ENCODE assay signal across 20 cellular contexts in the genomic region with DNA sequence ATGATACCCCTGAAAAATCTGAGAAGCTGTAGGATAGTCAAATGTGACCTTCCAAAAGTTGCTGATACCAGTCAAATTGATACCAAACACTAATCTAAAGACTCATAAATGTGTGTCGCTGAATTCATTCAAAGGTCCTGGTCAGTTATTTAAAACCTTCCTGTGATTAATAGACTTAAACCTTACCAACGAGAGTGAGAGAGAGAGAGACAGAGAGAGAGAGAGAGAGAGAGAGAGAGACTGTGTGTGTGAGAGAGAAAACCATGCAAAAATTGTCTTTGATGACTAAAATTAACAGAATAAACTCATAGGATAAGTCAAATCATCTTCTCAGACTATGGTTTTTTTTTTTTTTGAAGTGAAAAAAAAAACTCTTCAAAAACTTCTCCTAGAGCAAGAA.
"Had no signal": no experiment of that assay in that cellular context is flagged by ENCODE, and none has a peak within 500 bp of the region (broad histone marks: within the 10 kb centered on the region; RNA-seq: fewer than 3 reads in every experiment).

No MANE protein-coding gene starts in this region.

- DNase-seq: activated CD4-positive, alpha-beta memory T cell treated with anti-CD3 and anti-CD28 coated beads, Interleukin-2, amount 10 ng/mL, durations not matched to agents 7 days and 5 days; activated CD4-positive, alpha-beta T cell treated with anti-CD3 and anti-CD28 coated beads for 48 hours; activated CD8-positive, alpha-beta memory T cell treated with anti-CD3 and anti-CD28 coated beads, Interleukin-2, amount 10 ng/mL, durations not matched to agents 7 days and 5 days; activated naive CD4-positive, alpha-beta T cell; activated naive CD8-positive, alpha-beta T cell treated with anti-CD3 and anti-CD28 coated beads for 36 hours; amniotic stem cell; effector memory CD4-positive, alpha-beta T cell; heart right ventricle; immature natural killer cell; left ventricle myocardium superior; nephron progenitor cell; nucleus accumbens; posterior cingulate gyrus; spleen; stimulated activated naive CD4-positive, alpha-beta T cell had no signal

- H3K4me1 ChIP-seq: esophagus muscularis mucosa, gastroesophageal sphincter, spleen had no signal

- H3K9me3 ChIP-seq: esophagus muscularis mucosa had no signal

- FAIRE-seq: endothelial cell of umbilical vein had no signal

- ATAC-seq: activated CD8-positive, alpha-beta memory T cell treated with anti-CD3 and anti-CD28 coated beads, Interleukin-2, amount 10 ng/mL, durations not matched to agents 7 days and 5 days; activated T-helper 17 cell treated with anti-CD3 and anti-CD28 coated beads, Interleukin-2, amount 50 U/mL, for 72 hours; gastroesophageal sphincter; heart right ventricle; left ventricle myocardium superior; WTC11 had no signal

- H3K36me3 ChIP-seq: esophagus muscularis mucosa, gastroesophageal sphincter, heart right ventricle, spleen had no signal

- H3K27me3 ChIP-seq: esophagus muscularis mucosa, gastroesophageal sphincter, heart right ventricle, spleen had no signal

- H3K27ac ChIP-seq: esophagus muscularis mucosa, gastroesophageal sphincter, heart right ventricle, spleen had no signal

- H3K4me3 ChIP-seq: esophagus muscularis mucosa, gastroesophageal sphincter, heart right ventricle, spleen had no signal
